ENCODE assay signal across 1 cellular context in genomic region chr1:109282952-109283747, GRCh38.
TF ChIP-seq lines count a peak whose summit lies in the region.

Gene PSRC1 (minus strand): TSS chr1:109283145.

TF ChIP-seq in HepG2, 621 proteins besides CTCF, POLR2A, EP300 and RAD21 (continued from another document and continues in another):
- TF ChIP-seq, protein P1, sequence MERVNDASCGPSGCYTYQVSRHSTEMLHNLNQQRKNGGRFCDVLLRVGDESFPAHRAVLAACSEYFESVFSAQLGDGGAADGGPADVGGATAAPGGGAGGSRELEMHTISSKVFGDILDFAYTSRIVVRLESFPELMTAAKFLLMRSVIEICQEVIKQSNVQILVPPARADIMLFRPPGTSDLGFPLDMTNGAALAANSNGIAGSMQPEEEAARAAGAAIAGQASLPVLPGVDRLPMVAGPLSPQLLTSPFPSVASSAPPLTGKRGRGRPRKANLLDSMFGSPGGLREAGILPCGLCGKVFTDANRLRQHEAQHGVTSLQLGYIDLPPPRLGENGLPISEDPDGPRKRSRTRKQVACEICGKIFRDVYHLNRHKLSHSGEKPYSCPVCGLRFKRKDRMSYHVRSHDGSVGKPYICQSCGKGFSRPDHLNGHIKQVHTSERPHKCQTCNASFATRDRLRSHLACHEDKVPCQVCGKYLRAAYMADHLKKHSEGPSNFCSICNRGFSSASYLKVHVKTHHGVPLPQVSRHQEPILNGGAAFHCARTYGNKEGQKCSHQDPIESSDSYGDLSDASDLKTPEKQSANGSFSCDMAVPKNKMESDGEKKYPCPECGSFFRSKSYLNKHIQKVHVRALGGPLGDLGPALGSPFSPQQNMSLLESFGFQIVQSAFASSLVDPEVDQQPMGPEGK (CRISPR knock-in tag; IDR thresholded peaks at IDR 0.05) = peak; percentile 98
- TF ChIP-seq ZSCAN30 (CRISPR knock-in tag; IDR thresholded peaks at IDR 0.05) (no peak; the same call in 1 of the 2 replicates), SNAI1 (CRISPR knock-in tag; IDR thresholded peaks at IDR 0.05; ENCODE audit: borderline replicate concordance) (no peak), ZFP36L1 (CRISPR knock-in tag; IDR thresholded peaks at IDR 0.05) (0 out of 2 replicates have a peak, but pooled peaks have one; percentile 44), GABPB1 (CRISPR knock-in tag; IDR thresholded peaks at IDR 0.05) (peak; percentile 96), ZNF446 (CRISPR knock-in tag; IDR thresholded peaks at IDR 0.05) (no peak), ZNF766 (CRISPR knock-in tag; IDR thresholded peaks at IDR 0.05; ENCODE audit: borderline replicate concordance) (0 out of 2 replicates have a peak, but pooled peaks have one; percentile 66), PCBP1 (IDR thresholded peaks at IDR 0.05; ENCODE audit: borderline replicate concordance, low read depth, low read length) (peak; percentile 34; the same call in 1 of the 2 replicates), ZNF350 (CRISPR knock-in tag; IDR thresholded peaks at IDR 0.05; ENCODE audit: borderline replicate concordance, low read depth) (peak; percentile 53; the same call in 1 of the 2 replicates), NFYB (CRISPR knock-in tag; IDR thresholded peaks at IDR 0.05) (peak; percentile 67), ZNF329 (CRISPR knock-in tag; IDR thresholded peaks at IDR 0.05; ENCODE audit: low read depth) (0 out of 2 replicates have a peak, but pooled peaks have one; percentile 11), RFXAP (CRISPR knock-in tag; IDR thresholded peaks at IDR 0.05; ENCODE audit: borderline replicate concordance) (peak; percentile 75; the same call in 1 of the 2 replicates), ZBTB20 (CRISPR knock-in tag; IDR thresholded peaks at IDR 0.05; ENCODE audit: borderline replicate concordance, low read depth) (peak; percentile 37; the same call in 1 of the 2 replicates), ZNF564 (CRISPR knock-in tag; IDR thresholded peaks at IDR 0.05) (0 out of 2 replicates have a peak, but pooled peaks have one; percentile 46), KDM1A (CRISPR knock-in tag; IDR thresholded peaks at IDR 0.05) (no peak), SIN3A (IDR thresholded peaks at IDR 0.05; ENCODE audit: borderline replicate concordance, low read depth, low read length) (peak; percentile 63; the same call in 1 of the 2 replicates), MYC (CRISPR knock-in tag; IDR thresholded peaks at IDR 0.05; ENCODE audit: borderline replicate concordance) (peak; percentile 89), SUZ12 (IDR thresholded peaks at IDR 0.05; ENCODE audit: low read depth, low read length) (no peak), PAWR (CRISPR knock-in tag; IDR thresholded peaks at IDR 0.05; ENCODE audit: borderline replicate concordance) (no peak), HOXD1 (CRISPR knock-in tag; IDR thresholded peaks at IDR 0.05) (no peak), ZBTB37 (CRISPR knock-in tag; IDR thresholded peaks at IDR 0.05) (no peak), BCL3 (CRISPR knock-in tag; IDR thresholded peaks at IDR 0.05) (peak; percentile 57; the same call in 1 of the 2 replicates), ZNF34 (CRISPR knock-in tag; IDR thresholded peaks at IDR 0.05; ENCODE audit: borderline replicate concordance) (0 out of 2 replicates have a peak, but pooled peaks have one; percentile 14), ZNF24 (IDR thresholded peaks at IDR 0.05) (no peak), ATF3 (CRISPR knock-in tag; IDR thresholded peaks at IDR 0.05) (peak; percentile 26; the same call in 1 of the 2 replicates), ZFP82 (CRISPR knock-in tag; IDR thresholded peaks at IDR 0.05; ENCODE audit: borderline replicate concordance) (no peak; the same call in 1 of the 2 replicates), FLYWCH1 (CRISPR knock-in tag; IDR thresholded peaks at IDR 0.05) (no peak), STAT5B (CRISPR knock-in tag; IDR thresholded peaks at IDR 0.05) (no peak), EHMT2 (IDR thresholded peaks at IDR 0.05; ENCODE audit: borderline replicate concordance, low read depth, low read length) (no peak), NR2F1 (CRISPR knock-in tag; IDR thresholded peaks at IDR 0.05) (no peak), NRL (CRISPR knock-in tag; IDR thresholded peaks at IDR 0.05; ENCODE audit: borderline replicate concordance) (peak; percentile 47; the same call in 1 of the 2 replicates), ZNF263 (CRISPR knock-in tag; IDR thresholded peaks at IDR 0.05) (peak; percentile 54; the same call in 1 of the 2 replicates), SNRNP70 (IDR thresholded peaks at IDR 0.05; ENCODE audit: low read depth, low read length) (no peak), KDM6A (CRISPR knock-in tag; IDR thresholded peaks at IDR 0.05; ENCODE audit: low read depth) (no peak; the same call in 1 of the 2 replicates), RCOR2 (CRISPR knock-in tag; IDR thresholded peaks at IDR 0.05) (0 out of 2 replicates have a peak, but pooled peaks have one; percentile 60), HNF4G (IDR thresholded peaks at IDR 0.05; ENCODE audit: borderline replicate concordance, low read depth, low read length) (no peak), HNF4G (CRISPR knock-in tag; IDR thresholded peaks at IDR 0.05; ENCODE audit: borderline replicate concordance, low read depth) (no peak), SP5 (CRISPR knock-in tag; IDR thresholded peaks at IDR 0.05; ENCODE audit: borderline replicate concordance, low read depth) (0 out of 2 replicates have a peak, but pooled peaks have one; percentile 41), ZNF749 (CRISPR knock-in tag; IDR thresholded peaks at IDR 0.05; ENCODE audit: borderline replicate concordance) (0 out of 2 replicates have a peak, but pooled peaks have one; percentile 72), ZNF451 (CRISPR knock-in tag; IDR thresholded peaks at IDR 0.05) (peak; percentile 92; the same call in 1 of the 2 replicates), PITX1 (CRISPR knock-in tag; IDR thresholded peaks at IDR 0.05) (peak; percentile 46; the same call in 1 of the 2 replicates), MXD4 (CRISPR knock-in tag; IDR thresholded peaks at IDR 0.05) (peak; percentile 80; the same call in 1 of the 2 replicates), REL (CRISPR knock-in tag; conservative IDR thresholded peaks at IDR 0.05) (peak; percentile 82), ZNF33A (CRISPR knock-in tag; IDR thresholded peaks at IDR 0.05; ENCODE audit: borderline replicate concordance) (no peak), ZNF232 (CRISPR knock-in tag; IDR thresholded peaks at IDR 0.05; ENCODE audit: borderline replicate concordance) (peak; percentile 43; the same call in 1 of the 2 replicates), FOSL2 (CRISPR knock-in tag; IDR thresholded peaks at IDR 0.05) (0 out of 2 replicates have a peak, but pooled peaks have one; percentile 36)
- TF ChIP-seq, protein P2, sequence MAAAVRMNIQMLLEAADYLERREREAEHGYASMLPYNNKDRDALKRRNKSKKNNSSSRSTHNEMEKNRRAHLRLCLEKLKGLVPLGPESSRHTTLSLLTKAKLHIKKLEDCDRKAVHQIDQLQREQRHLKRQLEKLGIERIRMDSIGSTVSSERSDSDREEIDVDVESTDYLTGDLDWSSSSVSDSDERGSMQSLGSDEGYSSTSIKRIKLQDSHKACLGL (CRISPR knock-in tag; IDR thresholded peaks at IDR 0.05) = 0 out of 2 replicates have a peak, but pooled peaks have one; percentile 49
- TF ChIP-seq, protein P3, sequence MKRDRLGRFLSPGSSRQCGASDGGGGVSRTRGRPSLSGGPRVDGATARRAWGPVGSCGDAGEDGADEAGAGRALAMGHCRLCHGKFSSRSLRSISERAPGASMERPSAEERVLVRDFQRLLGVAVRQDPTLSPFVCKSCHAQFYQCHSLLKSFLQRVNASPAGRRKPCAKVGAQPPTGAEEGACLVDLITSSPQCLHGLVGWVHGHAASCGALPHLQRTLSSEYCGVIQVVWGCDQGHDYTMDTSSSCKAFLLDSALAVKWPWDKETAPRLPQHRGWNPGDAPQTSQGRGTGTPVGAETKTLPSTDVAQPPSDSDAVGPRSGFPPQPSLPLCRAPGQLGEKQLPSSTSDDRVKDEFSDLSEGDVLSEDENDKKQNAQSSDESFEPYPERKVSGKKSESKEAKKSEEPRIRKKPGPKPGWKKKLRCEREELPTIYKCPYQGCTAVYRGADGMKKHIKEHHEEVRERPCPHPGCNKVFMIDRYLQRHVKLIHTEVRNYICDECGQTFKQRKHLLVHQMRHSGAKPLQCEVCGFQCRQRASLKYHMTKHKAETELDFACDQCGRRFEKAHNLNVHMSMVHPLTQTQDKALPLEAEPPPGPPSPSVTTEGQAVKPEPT (CRISPR knock-in tag; IDR thresholded peaks at IDR 0.05; ENCODE audit: low read depth) = no peak; the same call in 1 of the 2 replicates
- TF ChIP-seq, protein P4, sequence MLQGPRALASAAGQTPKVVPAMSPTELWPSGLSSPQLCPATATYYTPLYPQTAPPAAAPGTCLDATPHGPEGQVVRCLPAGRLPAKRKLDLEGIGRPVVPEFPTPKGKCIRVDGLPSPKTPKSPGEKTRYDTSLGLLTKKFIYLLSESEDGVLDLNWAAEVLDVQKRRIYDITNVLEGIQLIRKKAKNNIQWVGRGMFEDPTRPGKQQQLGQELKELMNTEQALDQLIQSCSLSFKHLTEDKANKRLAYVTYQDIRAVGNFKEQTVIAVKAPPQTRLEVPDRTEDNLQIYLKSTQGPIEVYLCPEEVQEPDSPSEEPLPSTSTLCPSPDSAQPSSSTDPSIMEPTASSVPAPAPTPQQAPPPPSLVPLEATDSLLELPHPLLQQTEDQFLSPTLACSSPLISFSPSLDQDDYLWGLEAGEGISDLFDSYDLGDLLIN (CRISPR knock-in tag; IDR thresholded peaks at IDR 0.05; ENCODE audit: borderline replicate concordance) = 0 out of 2 replicates have a peak, but pooled peaks have one; percentile 19
- TF ChIP-seq, protein P5, sequence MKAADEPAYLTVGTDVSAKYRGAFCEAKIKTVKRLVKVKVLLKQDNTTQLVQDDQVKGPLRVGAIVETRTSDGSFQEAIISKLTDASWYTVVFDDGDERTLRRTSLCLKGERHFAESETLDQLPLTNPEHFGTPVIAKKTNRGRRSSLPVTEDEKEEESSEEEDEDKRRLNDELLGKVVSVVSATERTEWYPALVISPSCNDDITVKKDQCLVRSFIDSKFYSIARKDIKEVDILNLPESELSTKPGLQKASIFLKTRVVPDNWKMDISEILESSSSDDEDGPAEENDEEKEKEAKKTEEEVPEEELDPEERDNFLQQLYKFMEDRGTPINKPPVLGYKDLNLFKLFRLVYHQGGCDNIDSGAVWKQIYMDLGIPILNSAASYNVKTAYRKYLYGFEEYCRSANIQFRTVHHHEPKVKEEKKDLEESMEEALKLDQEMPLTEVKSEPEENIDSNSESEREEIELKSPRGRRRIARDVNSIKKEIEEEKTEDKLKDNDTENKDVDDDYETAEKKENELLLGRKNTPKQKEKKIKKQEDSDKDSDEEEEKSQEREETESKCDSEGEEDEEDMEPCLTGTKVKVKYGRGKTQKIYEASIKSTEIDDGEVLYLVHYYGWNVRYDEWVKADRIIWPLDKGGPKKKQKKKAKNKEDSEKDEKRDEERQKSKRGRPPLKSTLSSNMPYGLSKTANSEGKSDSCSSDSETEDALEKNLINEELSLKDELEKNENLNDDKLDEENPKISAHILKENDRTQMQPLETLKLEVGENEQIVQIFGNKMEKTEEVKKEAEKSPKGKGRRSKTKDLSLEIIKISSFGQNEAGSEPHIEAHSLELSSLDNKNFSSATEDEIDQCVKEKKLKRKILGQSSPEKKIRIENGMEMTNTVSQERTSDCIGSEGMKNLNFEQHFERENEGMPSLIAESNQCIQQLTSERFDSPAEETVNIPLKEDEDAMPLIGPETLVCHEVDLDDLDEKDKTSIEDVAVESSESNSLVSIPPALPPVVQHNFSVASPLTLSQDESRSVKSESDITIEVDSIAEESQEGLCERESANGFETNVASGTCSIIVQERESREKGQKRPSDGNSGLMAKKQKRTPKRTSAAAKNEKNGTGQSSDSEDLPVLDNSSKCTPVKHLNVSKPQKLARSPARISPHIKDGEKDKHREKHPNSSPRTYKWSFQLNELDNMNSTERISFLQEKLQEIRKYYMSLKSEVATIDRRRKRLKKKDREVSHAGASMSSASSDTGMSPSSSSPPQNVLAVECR (CRISPR knock-in tag; IDR thresholded peaks at IDR 0.05; ENCODE audit: borderline replicate concordance) = peak; percentile 86
- TF ChIP-seq, protein P6, sequence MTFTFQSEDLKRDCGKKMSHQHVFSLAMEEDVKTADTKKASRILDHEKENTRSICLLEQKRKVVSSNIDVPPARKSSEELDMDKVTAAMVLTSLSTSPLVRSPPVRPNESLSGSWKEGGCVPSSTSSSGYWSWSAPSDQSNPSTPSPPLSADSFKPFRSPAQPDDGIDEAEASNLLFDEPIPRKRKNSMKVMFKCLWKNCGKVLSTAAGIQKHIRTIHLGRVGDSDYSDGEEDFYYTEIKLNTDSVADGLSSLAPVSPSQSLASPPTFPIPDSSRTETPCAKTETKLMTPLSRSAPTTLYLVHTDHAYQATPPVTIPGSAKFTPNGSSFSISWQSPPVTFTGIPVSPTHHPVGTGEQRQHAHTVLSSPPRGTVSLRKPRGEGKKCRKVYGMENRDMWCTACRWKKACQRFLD (CRISPR knock-in tag; IDR thresholded peaks at IDR 0.05; ENCODE audit: borderline replicate concordance) = peak; percentile 39; the same call in 1 of the 2 replicates
- TF ChIP-seq, protein P7, sequence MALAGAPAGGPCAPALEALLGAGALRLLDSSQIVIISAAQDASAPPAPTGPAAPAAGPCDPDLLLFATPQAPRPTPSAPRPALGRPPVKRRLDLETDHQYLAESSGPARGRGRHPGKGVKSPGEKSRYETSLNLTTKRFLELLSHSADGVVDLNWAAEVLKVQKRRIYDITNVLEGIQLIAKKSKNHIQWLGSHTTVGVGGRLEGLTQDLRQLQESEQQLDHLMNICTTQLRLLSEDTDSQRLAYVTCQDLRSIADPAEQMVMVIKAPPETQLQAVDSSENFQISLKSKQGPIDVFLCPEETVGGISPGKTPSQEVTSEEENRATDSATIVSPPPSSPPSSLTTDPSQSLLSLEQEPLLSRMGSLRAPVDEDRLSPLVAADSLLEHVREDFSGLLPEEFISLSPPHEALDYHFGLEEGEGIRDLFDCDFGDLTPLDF (CRISPR knock-in tag; IDR thresholded peaks at IDR 0.05) = 0 out of 2 replicates have a peak, but pooled peaks have one; percentile 46
